1 cellular context compared by ENCODE assay signal in genomic region chr10:29240991-29241660, GRCh38.
TF ChIP-seq lines count a peak whose summit lies in the region.

No MANE protein-coding gene starts in this region.

TF ChIP-seq in IMR-90, 13 proteins besides CTCF, POLR2A, EP300 and RAD21 (continued from another document):
- TF ChIP-seq ELK1 (IDR thresholded peaks at IDR 0.05; ENCODE audit: borderline replicate concordance, low read depth, low read length) (no peak), USF2 (IDR thresholded peaks at IDR 0.05; ENCODE audit: low read depth, low read length) (no peak), MXI1 (IDR thresholded peaks at IDR 0.05; ENCODE audit: borderline replicate concordance, low read depth, low read length) (no peak), SMC3 (IDR thresholded peaks at IDR 0.05; ENCODE audit: low read depth, low read length) (no peak), MAZ (IDR thresholded peaks at IDR 0.05; ENCODE audit: borderline replicate concordance, low read depth, low read length) (no peak), BHLHE40 (IDR thresholded peaks at IDR 0.05; ENCODE audit: low read depth, low read length) (no peak), RCOR1 (IDR thresholded peaks at IDR 0.05; ENCODE audit: insufficient replicate concordance, low read length) (no peak), RFX5 (IDR thresholded peaks at IDR 0.05; ENCODE audit: low read depth, low read length) (no peak), NFE2L2 (IDR thresholded peaks at IDR 0.05; ENCODE audit: low read depth, low read length) (no peak), MAFK (IDR thresholded peaks at IDR 0.05; ENCODE audit: low read depth, low read length) (no peak), FOS (IDR thresholded peaks at IDR 0.05; ENCODE audit: low read depth, low read length) (no peak), CHD1 (IDR thresholded peaks at IDR 0.05; ENCODE audit: low read depth, low read length) (no peak)
